Comparison of ENCODE assay signal across 9 cellular contexts in genomic region chr11:119316729-119317591, GRCh38. TPM values are rescaled to one million over a fixed set of nuclear protein-coding genes. Genes with fewer than 3 reads are reported as not detected.
A peak's percentile ranks its signal among the peaks of the same experiment; 100 is the strongest.
DNase-seq lines count a peak whose midpoint lies in the region; ATAC-seq, FAIRE-seq and TF ChIP-seq lines count a peak whose summit lies in the region.
"Had no signal": no experiment of that assay in that cellular context is flagged by ENCODE, and none has a peak within 500 bp of the region (broad histone marks: within the 10 kb centered on the region; RNA-seq: fewer than 3 reads in every experiment).

Gene MCAM (minus strand): TSS chr11:119317130. CDS start chr11:119317101, 29 bp downstream.

- H3K79me2 ChIP-seq in H1 (ENCODE audit: control insufficient read depth in 1 of 2, insufficient read depth in 2 of 2, low read length in 2 of 2): no peaks in the 10 kb centered on the region

- no peak within 1 kb of the TSS for H3K23ac ChIP-seq in H1 (ENCODE audit: insufficient read length)

- peak within 1 kb of the TSS; percentile 61; the same call in 1 of the 2 replicates for H2BK20ac ChIP-seq in H1 (ENCODE audit: low read length)

- H3K27ac Mint-ChIP-seq in activated CD4-positive, alpha-beta T cell treated with anti-CD3 and anti-CD28 coated beads, Interleukin-2, amount 10 ng/mL, durations not matched to agents 7 days and 5 days: no peak within 1 kb of the TSS

- WGBS in H1 (ENCODE audit: extremely low coverage in 1 of 2, insufficient coverage in 1 of 2, insufficient read length in 1 of 2, insufficient replicate concordance in 2 of 2, low coverage in 1 of 2, low lambda C conversion rate in 2 of 2, missing lambda C conversion rate in 1 of 2), 2 experiments: 3% methylated on average over 32 of the region's 74 CpGs; no CpG with 5 or more reads in 1 of the 2 experiments
- WGBS in mesodermal cell (ENCODE audit: insufficient coverage in 2 of 2), 2 experiments: 2% methylated on average over 43 to 54 of the region's 74 CpGs
- WGBS in transverse colon (ENCODE audit: low coverage in 1 of 2), 2 donors: 4% methylated on average over 48 of the region's 74 CpGs; no CpG with 5 or more reads in 1 of the 2 donors

- no peak within 1 kb of the TSS for H4K91ac ChIP-seq in H1 (replicated peaks; ENCODE audit: insufficient read length, low read length)

- peak within 1 kb of the TSS; percentile 97 for H3K4me2 ChIP-seq in H1 (ENCODE audit: insufficient read depth in 1 of 2, low read depth in 2 of 2, low read length in 2 of 2)

- peaks cover 2% of the 10 kb centered on the region in 2 experiments for H4K20me1 ChIP-seq in H1 (replicated peaks in 1 of 2; ENCODE audit: control insufficient read depth in 1 of 2, insufficient read depth in 2 of 2, low read length in 2 of 2)

- peak within 1 kb of the TSS; percentile 48 for H3K18ac ChIP-seq in H1 (ENCODE audit: extremely low read depth, low read length)

- no peak for DNase-seq in activated CD4-positive, alpha-beta T cell treated with anti-CD3 and anti-CD28 coated beads, Interleukin-2, amount 10 ng/mL, durations not matched to agents 7 days and 5 days
- DNase-seq in activated CD4-positive, alpha-beta T cell treated with anti-CD3 and anti-CD28 coated beads, Interleukin-2, amount 50 U/mL, for 48 hours: no peak
- DNase-seq in RPMI8226 (peak; percentile 29), H1 (ENCODE audit: low read depth in 1 of 2, low spot score in 2 of 2) (peak in 1 of 2 experiments; percentile 76), transverse colon (no peak)
- DNase-seq in activated CD4-positive, alpha-beta T cell treated with anti-CD3 and anti-CD28 coated beads for 48 hours: no peak

- H3K14ac ChIP-seq in H1 (ENCODE audit: insufficient read length): no peak within 1 kb of the TSS

- peak within 1 kb of the TSS; percentile 97; the same call in 1 of the 2 replicates for H2AK5ac ChIP-seq in H1 (ENCODE audit: low read depth, low read length)

- peak within 1 kb of the TSS; percentile 91; the same call in 1 of the 2 replicates for H2BK5ac ChIP-seq in H1 (ENCODE audit: low read depth, low read length)

- no peak for TF ChIP-seq CTCF in H1 (IDR thresholded peaks at IDR 0.05; ENCODE audit: control extremely low read depth in 1 of 3, insufficient read depth in 1 of 3, low read depth in 1 of 3, low read length in 3 of 3)
- TF ChIP-seq CTCF in transverse colon (IDR thresholded peaks at IDR 0.05): no peak

- H3K56ac ChIP-seq in H1 (replicated peaks; ENCODE audit: insufficient read length, low read depth, low read length): no peak within 1 kb of the TSS

- H3K9me3 ChIP-seq in H1 (ENCODE audit: insufficient read depth in 2 of 2, low read depth in 1 of 2, low read length in 1 of 2) (no peaks in the 10 kb centered on the region), mesodermal cell (ENCODE audit: control insufficient read depth, low read length) (no peaks in the 10 kb centered on the region), transverse colon (no peaks in the 10 kb centered on the region)
- H3K9me3 ChIP-seq: neutrophil had no signal

- H3K27me3 ChIP-seq in H1 (replicated peaks in 1 of 4; ENCODE audit: control insufficient read depth in 3 of 4, extremely low read depth in 1 of 4, insufficient read depth in 3 of 4, low read length in 3 of 4) (peaks cover 5 to 46% (median 36%) of the 10 kb centered on the region in 4 experiments), transverse colon (peaks cover 68% of the 10 kb centered on the region)

- H3K23me2 ChIP-seq in H1 (ENCODE audit: low read depth, low read length): peaks cover 33% of the 10 kb centered on the region

- peak within 1 kb of the TSS in 2 of 4 experiments; percentile 34 to 42; a peak in 4 of 7 replicates for H3K9ac ChIP-seq in H1 (replicated peaks in 1 of 4; ENCODE audit: extremely low read depth in 1 of 4, low read depth in 3 of 4, low read length in 3 of 4)

- in situ Hi-C loops in transverse colon (cut with MboI; ENCODE audit: low pct_ligation_motif_present in 1 of 4, low pct_unique_long_range_greater_than_20kb in 1 of 4, low sequenced_read_pairs in 3 of 4): no loop called here

- no peak within 1 kb of the TSS for H4K5ac ChIP-seq in H1 (ENCODE audit: insufficient read length, low read depth, low read length)

- POLR2A ChIA-PET in activated CD4-positive, alpha-beta T cell treated with anti-CD3 and anti-CD28 coated beads, Interleukin-2, amount 10 ng/mL, durations not matched to agents 7 days and 5 days (lab: Charles Lee): no interaction called here
- POLR2A ChIA-PET in H1 (lab: Charles Lee; ENCODE audit: partially characterized antibody): interaction anchor here (0.6 to 5.4 kb wide), 16 partner anchors 9 to 297 kb away, joined by 3 to 44 read pairs (median 5); partner anchors contain the start of genes C1QTNF5, HMBS, RNF26 and VPS11

- peaks cover 43% of the 10 kb centered on the region for H3K27me3 Mint-ChIP-seq in activated CD4-positive, alpha-beta T cell treated with anti-CD3 and anti-CD28 coated beads, Interleukin-2, amount 10 ng/mL, durations not matched to agents 7 days and 5 days

- intact Hi-C loops in transverse colon (cut with DNase I; ENCODE audit: low total_unique reads): no loop called here

- ATAC-seq in GM19351 (IDR thresholded peaks at IDR 0.05; ENCODE audit: unreplicated experiment): no peak

- H3K27ac ChIP-seq in H1 (ENCODE audit: low read depth, low read length) (no peak within 1 kb of the TSS), mesodermal cell (ENCODE audit: low read depth, low read length, severe bottlenecking) (peak within 1 kb of the TSS; percentile 97), transverse colon (peak within 1 kb of the TSS; percentile 82 to 97 (median 87))
- H3K27ac ChIP-seq: neutrophil had no signal

- peak within 1 kb of the TSS; percentile 95; the same call in 1 of the 2 replicates for H2BK12ac ChIP-seq in H1 (ENCODE audit: low read depth, low read length)

- no peak for FAIRE-seq in H1 (lab: Jason Lieb, UNC)

- TF ChIP-seq RAD21 in H1 (IDR thresholded peaks at IDR 0.05 in 1 of 2, conservative IDR thresholded peaks at IDR 0.05 in 1 of 2; ENCODE audit: low read depth in 2 of 2, low read length in 2 of 2): no peak

- no peak within 1 kb of the TSS for H2BK120ac ChIP-seq in H1 (replicated peaks; ENCODE audit: low read depth, low read length)

- H3K36me3 ChIP-seq in H1 (ENCODE audit: control insufficient read depth in 2 of 4, insufficient read depth in 4 of 4, low read length in 3 of 4): no peaks in the 10 kb centered on the region; a peak in 1 of 8 replicates
- H3K36me3 ChIP-seq in mesodermal cell (ENCODE audit: control insufficient read depth, insufficient read depth, low read length): peaks cover 30% of the 10 kb centered on the region
- no peaks in the 10 kb centered on the region for H3K36me3 ChIP-seq in transverse colon
- H3K36me3 ChIP-seq: neutrophil had no signal

- no peak within 1 kb of the TSS for H2AFZ ChIP-seq in H1 (ENCODE audit: low read length)

- H3K4me1 ChIP-seq in H1 (replicated peaks in 1 of 4; ENCODE audit: control insufficient read depth in 3 of 4, insufficient read depth in 4 of 4, low read length in 3 of 4): peaks cover 11 to 53% (median 48%) of the 10 kb centered on the region in 4 experiments
- H3K4me1 ChIP-seq in mesodermal cell (ENCODE audit: control insufficient read depth, insufficient read depth, low read length, poor library complexity, severe bottlenecking): peaks cover 42% of the 10 kb centered on the region
- H3K4me1 ChIP-seq in transverse colon: peaks cover 30 to 70% (median 57%) of the 10 kb centered on the region in 4 donors

- no peaks in the 10 kb centered on the region for H3K36me3 Mint-ChIP-seq in activated CD4-positive, alpha-beta T cell treated with anti-CD3 and anti-CD28 coated beads, Interleukin-2, amount 10 ng/mL, durations not matched to agents 7 days and 5 days (ENCODE audit: low read depth)

- no peak within 1 kb of the TSS for H3K4ac ChIP-seq in H1 (replicated peaks; ENCODE audit: insufficient read length, low read depth, low read length)

- no peak for TF ChIP-seq EP300 in H1 (IDR thresholded peaks at IDR 0.05; ENCODE audit: borderline replicate concordance in 1 of 2, low read depth in 2 of 2, low read length in 2 of 2)
- TF ChIP-seq EP300 in transverse colon (IDR thresholded peaks at IDR 0.05; ENCODE audit: low read depth): no peak

- CTCF ChIA-PET in activated CD4-positive, alpha-beta T cell treated with anti-CD3 and anti-CD28 coated beads, Interleukin-2, amount 10 ng/mL, durations not matched to agents 7 days and 5 days (lab: Charles Lee): interaction anchor here (0.9 to 8.3 kb wide), 5 partner anchors 9 to 148 kb away, joined by 3 to 80 read pairs (median 5); partner anchors contain the start of gene CBL
- CTCF ChIA-PET in H1 (lab: Charles Lee; ENCODE audit: partially characterized antibody): interaction anchor here (0.5 to 16.8 kb wide), 10 partner anchors 7 to 886 kb away, joined by 3 to 415 read pairs (median 3); partner anchors contain the start of genes C1QTNF5, MFRP and RNF26

- H3K79me1 ChIP-seq in H1 (ENCODE audit: low read depth, low read length): no peaks in the 10 kb centered on the region

- H4K8ac ChIP-seq in H1 (ENCODE audit: extremely low read depth, insufficient read depth, low read length): peak within 1 kb of the TSS; percentile 20; the same call in 1 of the 2 replicates

- H3K4me3 ChIP-seq in H1 (ENCODE audit: extremely low read depth in 1 of 4, insufficient read depth in 2 of 4, low read depth in 3 of 4, low read length in 4 of 4) (peak within 1 kb of the TSS; percentile 55 to 77 (median 66)), mesodermal cell (ENCODE audit: extremely low read depth, insufficient read depth, low read length, poor library complexity, severe bottlenecking) (peak within 1 kb of the TSS; percentile 86), transverse colon (peak within 1 kb of the TSS; percentile 44 to 72 (median 55))

- no peak within 1 kb of the TSS for H2BK15ac ChIP-seq in H1 (ENCODE audit: low read length)

- peaks cover 39% of the 10 kb centered on the region for H3K4me1 Mint-ChIP-seq in activated CD4-positive, alpha-beta T cell treated with anti-CD3 and anti-CD28 coated beads, Interleukin-2, amount 10 ng/mL, durations not matched to agents 7 days and 5 days

- H3K9me3 Mint-ChIP-seq in activated CD4-positive, alpha-beta T cell treated with anti-CD3 and anti-CD28 coated beads, Interleukin-2, amount 10 ng/mL, durations not matched to agents 7 days and 5 days: no peaks in the 10 kb centered on the region

- H3K4me3 Mint-ChIP-seq in activated CD4-positive, alpha-beta T cell treated with anti-CD3 and anti-CD28 coated beads, Interleukin-2, amount 10 ng/mL, durations not matched to agents 7 days and 5 days: peak within 1 kb of the TSS; percentile 48

- peak in 1 of 2 experiments; percentile 39; a peak in 2 of 3 replicates for TF ChIP-seq POLR2A in H1 (IDR thresholded peaks at IDR 0.05; ENCODE audit: control extremely low read depth in 1 of 2, low read depth in 2 of 2, low read length in 2 of 2)
- TF ChIP-seq POLR2A in transverse colon (IDR thresholded peaks at IDR 0.05): peak; percentile 54

RNA-seq across cellular contexts. Expression of gene MCAM, which starts in this region (rescaled TPM):
- total RNA-seq in activated CD4-positive, alpha-beta T cell treated with anti-CD3 and anti-CD28 coated beads, Interleukin-2, amount 10 ng/mL, durations not matched to agents 7 days and 5 days: 1 to 10 TPM; 1.0 to 1.4 TPM
- 19.6 and 22.4 TPM in 2 replicates for total RNA-seq in H1 (2021; fragmentation: NEBNext Ultra II Directional; extraction: Animal tissue kit (Norgen Biotek cat#: 25700))
- 32.2 and 63.2 TPM in 2 replicates for polyA plus RNA-seq in H1 (2011; rRNA removed)
- 60.7 TPM for polyA plus RNA-seq in H1 (2011; cell fraction: cytosol; rRNA removed)
- polyA plus RNA-seq in H1 (2011; cell fraction: nucleus; rRNA removed): 25.3 TPM
- 12.0 to 16.4 TPM (median 13.7 TPM) in 4 replicates for polyA plus RNA-seq in H1 (2012, experiment 1 of 2)
- 12.7 TPM for polyA plus RNA-seq in H1 (2012, experiment 2 of 2)
- polyA plus RNA-seq in H1 (2013, experiment 1 of 2): 28.6 TPM
- polyA plus RNA-seq in H1 (2013, experiment 2 of 2): 28.6 TPM
- polyA minus RNA-seq in H1 (2011; rRNA and poly(A)+ RNA removed): 11.1 and 12.2 TPM in 2 replicates
- 11.2 TPM for polyA minus RNA-seq in H1 (2011; cell fraction: cytosol; rRNA and poly(A)+ RNA removed)
- polyA minus RNA-seq in H1 (2011; cell fraction: nucleus; rRNA and poly(A)+ RNA removed): 19.3 TPM
- 143 TPM for polyA plus RNA-seq in mesodermal cell (2013, experiment 1 of 2)
- 121 TPM for polyA plus RNA-seq in mesodermal cell (2013, experiment 2 of 2)
- total RNA-seq in transverse colon: 100 to 1,000 TPM in 3 of 4 donors, 10 to 100 TPM in 1; 87.4 to 466 (median 150) TPM
